ENCODE assay signal across 8 cellular contexts in the genomic region with DNA sequence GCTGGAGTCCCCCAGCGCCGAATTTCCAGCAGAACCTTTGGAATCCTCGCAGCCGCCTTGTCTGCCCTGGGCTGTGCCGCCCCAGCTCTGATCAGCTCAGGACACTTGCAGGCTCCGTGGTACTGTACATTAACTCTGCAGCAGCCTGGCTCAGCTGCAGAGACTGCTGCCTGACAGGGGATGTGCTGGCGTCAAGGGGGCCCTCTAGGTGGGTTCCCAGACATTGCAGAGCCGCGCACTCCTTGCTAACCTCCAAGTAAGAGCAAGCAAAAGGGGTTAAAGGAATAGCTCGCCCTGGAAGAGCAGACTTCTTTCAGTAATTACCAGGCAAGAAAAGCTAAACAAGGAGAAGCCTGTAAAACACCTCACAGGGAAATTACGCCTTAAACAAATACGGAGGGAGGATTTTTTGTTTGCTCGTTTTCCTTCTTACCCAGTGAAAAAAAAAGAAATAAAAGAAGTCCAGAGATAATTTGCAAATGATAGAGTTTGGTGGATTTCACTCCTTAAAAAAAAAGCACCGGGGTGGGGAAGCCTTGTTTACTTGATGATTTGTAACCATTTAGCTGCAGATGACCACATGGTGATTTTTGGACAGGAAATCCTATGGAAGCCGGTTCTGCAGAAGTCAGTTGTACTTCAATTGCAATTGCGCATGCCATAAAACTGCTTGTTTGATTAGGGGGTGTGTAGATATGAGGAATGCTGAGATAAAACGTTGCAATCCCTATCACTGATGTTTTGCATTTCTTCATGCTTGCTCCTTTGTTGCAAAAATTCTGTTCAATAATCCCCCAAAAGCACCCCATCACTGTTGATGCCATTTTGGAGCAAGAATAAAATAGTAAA.
A peak's percentile ranks its signal among the peaks of the same experiment; 100 is the strongest.
DNase-seq lines count a peak whose midpoint lies in the region; ATAC-seq and TF ChIP-seq lines count a peak whose summit lies in the region.

No MANE protein-coding gene starts in this region.

- peaks cover 36% of the 10 kb centered on the region for H3K4me1 Mint-ChIP-seq in neural crest cell

- H3K4me3 Mint-ChIP-seq in neural crest cell, result peak overlapping the region; percentile 82

- peak; percentile 33 for TF ChIP-seq CTCF in neural crest cell (conservative IDR thresholded peaks at IDR 0.05)

- H3K9me3 Mint-ChIP-seq in neural crest cell, result no peaks in the 10 kb centered on the region

- DNase-seq in activated gamma-delta T cell treated with Interleukin-2 at 50 U/mL for 16 hours, result peak; percentile 7
- no peak for DNase-seq in activated gamma-delta T cell (lab: John Stamatoyannopoulos, UW)
- peak; percentile 78 for DNase-seq in RPMI7951 (ENCODE audit: low read depth)
- peak; percentile 37 for DNase-seq in fibroblast of the conjunctiva (ENCODE audit: low read depth)
- peak; percentile 58 for DNase-seq in neural crest cell (ENCODE audit: low read depth, low spot score)
- DNase-seq in stimulated activated CD4-positive, alpha-beta T cell treated with anti-CD3 and anti-CD28 coated beads, Interleukin-4, amount 100 ng/mL, for 24 hours, result no peak

- ATAC-seq in GM18861 (IDR thresholded peaks at IDR 0.05; ENCODE audit: unreplicated experiment) (no peak), HG02938 (IDR thresholded peaks at IDR 0.05; ENCODE audit: unreplicated experiment) (no peak)

- H3K27me3 Mint-ChIP-seq in neural crest cell (ENCODE audit: low read depth), result no peaks in the 10 kb centered on the region

- no peaks in the 10 kb centered on the region for H3K36me3 Mint-ChIP-seq in neural crest cell (ENCODE audit: low read depth)

- no peak overlapping the region for H3K27ac Mint-ChIP-seq in neural crest cell (ENCODE audit: unreplicated experiment)

Comparison
In these comparisons a context has a peak if more than half of its experiments do, and no peak if none do; other contexts are left out.
1. DNase-seq: peak in activated gamma-delta T cell treated with Interleukin-2 at 50 U/mL for 16 hours (single experiment), RPMI7951 (single experiment), fibroblast of the conjunctiva (single experiment) and neural crest cell (single experiment); none in activated gamma-delta T cell (single experiment) and stimulated activated CD4-positive, alpha-beta T cell treated with anti-CD3 and anti-CD28 coated beads, Interleukin-4, amount 100 ng/mL, for 24 hours (single experiment).